In genomic region chr9:71058660-71059059, GRCh38 we compare ENCODE assay signal across 23 cellular contexts.
"Had no signal": no experiment of that assay in that cellular context is flagged by ENCODE, and none has a peak within 500 bp of the region (broad histone marks: within the 10 kb centered on the region; RNA-seq: fewer than 3 reads in every experiment).

No MANE protein-coding gene starts in this region.

- H3K27ac ChIP-seq: KMS-11, SJSA1 had no signal

- H3K4me3 ChIP-seq: K562, SJSA1 had no signal

- H3K36me3 ChIP-seq: SJSA1 had no signal

- H3K27me3 ChIP-seq: SJSA1 had no signal

- H3K9ac ChIP-seq: KMS-11, SK-N-SH had no signal

- DNase-seq: Kasumi-1, MV-4-11, NCI-H1048, NCI-H1105, NCI-H146, NCI-H1694 treated with DMSO at 0.1 percent for 48 hours, NCI-H1930, NCI-H2107, NCI-H2171 treated with DMSO at 0.1 percent for 48 hours, NCI-H2227 treated with DMSO at 0.1 percent for 48 hours, NCI-H524, NCI-H526 treated with DMSO at 0.1 percent for 48 hours, NCI-H748 treated with DMSO at 0.1 percent for 48 hours, Right ventricle myocardium superior, RPMI8226, SIG-M5, SK-N-SH, SW 1271, T-cell had no signal

- H3K4me1 ChIP-seq: SJSA1 had no signal

- ATAC-seq: K562, T-cell had no signal

- H3K4me2 ChIP-seq: KMS-11, SK-N-SH had no signal

- FAIRE-seq: K562, RCC 7860 had no signal

- H3K9me3 ChIP-seq: SJSA1, SK-N-SH had no signal
